In the genomic region with DNA sequence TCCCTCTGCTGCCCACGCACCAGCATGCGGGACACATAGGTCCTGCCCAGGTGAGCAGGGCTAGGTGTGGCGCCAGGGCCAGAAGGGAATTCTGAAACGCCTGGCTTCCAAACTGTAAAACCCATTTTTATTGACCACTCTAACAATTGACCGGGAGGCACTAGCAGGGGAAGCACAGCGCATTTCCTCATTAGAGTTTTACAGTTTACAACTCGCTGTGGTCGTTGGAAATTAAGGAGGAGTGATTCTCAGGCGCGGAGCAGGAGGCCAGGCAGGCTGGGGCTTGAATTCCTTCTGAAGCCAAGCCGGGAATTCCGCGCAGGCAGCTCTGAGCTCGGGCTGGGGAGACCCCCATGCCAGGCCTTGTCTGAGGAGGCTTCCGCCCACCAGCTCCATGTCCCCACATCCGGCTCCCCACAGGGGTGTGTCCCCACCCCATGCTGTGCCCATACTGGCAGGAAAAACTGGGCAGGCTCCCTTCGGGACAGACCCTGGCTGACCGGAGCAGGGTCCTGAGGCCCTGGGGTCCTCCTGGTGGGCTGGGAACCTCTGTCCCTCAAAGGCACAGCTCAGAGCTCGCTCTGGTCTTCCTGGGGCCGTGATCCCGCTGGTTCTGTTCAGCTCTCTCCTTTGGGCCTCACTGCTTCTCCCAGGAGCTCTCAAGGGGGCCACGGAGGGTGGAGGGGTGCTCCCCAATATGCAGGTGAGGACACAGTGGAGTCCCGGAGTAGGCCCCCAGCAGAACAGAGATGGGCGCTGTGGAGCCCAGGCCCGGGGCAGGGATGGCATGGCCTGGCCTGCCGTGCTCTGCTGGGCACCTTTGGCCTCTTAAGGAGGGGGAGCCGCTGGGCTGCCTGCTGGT, we compare ENCODE assay signal across 1 cellular context.
A peak's percentile ranks its signal among the peaks of the same experiment; 100 is the strongest.
TF ChIP-seq lines count a peak whose summit lies in the region.

No MANE protein-coding gene starts in this region.

TF ChIP-seq in HEK293, 187 proteins besides CTCF, POLR2A, EP300 and RAD21 (continued from another document):
- TF ChIP-seq, protein P1, sequence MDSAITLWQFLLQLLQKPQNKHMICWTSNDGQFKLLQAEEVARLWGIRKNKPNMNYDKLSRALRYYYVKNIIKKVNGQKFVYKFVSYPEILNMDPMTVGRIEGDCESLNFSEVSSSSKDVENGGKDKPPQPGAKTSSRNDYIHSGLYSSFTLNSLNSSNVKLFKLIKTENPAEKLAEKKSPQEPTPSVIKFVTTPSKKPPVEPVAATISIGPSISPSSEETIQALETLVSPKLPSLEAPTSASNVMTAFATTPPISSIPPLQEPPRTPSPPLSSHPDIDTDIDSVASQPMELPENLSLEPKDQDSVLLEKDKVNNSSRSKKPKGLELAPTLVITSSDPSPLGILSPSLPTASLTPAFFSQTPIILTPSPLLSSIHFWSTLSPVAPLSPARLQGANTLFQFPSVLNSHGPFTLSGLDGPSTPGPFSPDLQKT (IDR thresholded peaks at IDR 0.05; ENCODE audit: borderline replicate concordance, low read depth, low read length): no peak
- TF ChIP-seq ZNF830 (tag by site-specific recombination; IDR thresholded peaks at IDR 0.05; ENCODE audit: low read depth) (no peak), ZNF140 (tag by site-specific recombination; IDR thresholded peaks at IDR 0.05) (no peak), GLIS2 (tag by site-specific recombination; IDR thresholded peaks at IDR 0.05) (peak; percentile 70), OVOL3 (tag by site-specific recombination; IDR thresholded peaks at IDR 0.05) (0 out of 2 replicates have a peak, but pooled peaks have one; percentile 4), ZNF571 (tag by site-specific recombination; IDR thresholded peaks at IDR 0.05) (no peak), ZNF843 (tag by site-specific recombination; IDR thresholded peaks at IDR 0.05) (peak; percentile 36; the same call in 1 of the 2 replicates), ZNF433 (tag by site-specific recombination; IDR thresholded peaks at IDR 0.05; ENCODE audit: low read depth) (no peak), ZNF214 (tag by site-specific recombination; IDR thresholded peaks at IDR 0.05; ENCODE audit: borderline replicate concordance) (no peak), ZFP3 (tag by site-specific recombination; IDR thresholded peaks at IDR 0.05; ENCODE audit: low read depth) (no peak), ZNF776 (tag by site-specific recombination; IDR thresholded peaks at IDR 0.05; ENCODE audit: borderline replicate concordance) (no peak), IKZF3 (tag by site-specific recombination; IDR thresholded peaks at IDR 0.05) (peak; percentile 67), ZNF521 (tag by site-specific recombination; IDR thresholded peaks at IDR 0.05) (no peak), ZNF555 (tag by site-specific recombination; conservative IDR thresholded peaks at IDR 0.05) (no peak), ZIC2 (tag by site-specific recombination; IDR thresholded peaks at IDR 0.05) (no peak)
- TF ChIP-seq, protein P2, sequence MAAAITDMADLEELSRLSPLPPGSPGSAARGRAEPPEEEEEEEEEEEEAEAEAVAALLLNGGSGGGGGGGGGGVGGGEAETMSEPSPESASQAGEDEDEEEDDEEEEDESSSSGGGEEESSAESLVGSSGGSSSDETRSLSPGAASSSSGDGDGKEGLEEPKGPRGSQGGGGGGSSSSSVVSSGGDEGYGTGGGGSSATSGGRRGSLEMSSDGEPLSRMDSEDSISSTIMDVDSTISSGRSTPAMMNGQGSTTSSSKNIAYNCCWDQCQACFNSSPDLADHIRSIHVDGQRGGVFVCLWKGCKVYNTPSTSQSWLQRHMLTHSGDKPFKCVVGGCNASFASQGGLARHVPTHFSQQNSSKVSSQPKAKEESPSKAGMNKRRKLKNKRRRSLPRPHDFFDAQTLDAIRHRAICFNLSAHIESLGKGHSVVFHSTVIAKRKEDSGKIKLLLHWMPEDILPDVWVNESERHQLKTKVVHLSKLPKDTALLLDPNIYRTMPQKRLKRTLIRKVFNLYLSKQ (tag by site-specific recombination; IDR thresholded peaks at IDR 0.05; ENCODE audit: borderline replicate concordance): no peak
- TF ChIP-seq, protein P3, sequence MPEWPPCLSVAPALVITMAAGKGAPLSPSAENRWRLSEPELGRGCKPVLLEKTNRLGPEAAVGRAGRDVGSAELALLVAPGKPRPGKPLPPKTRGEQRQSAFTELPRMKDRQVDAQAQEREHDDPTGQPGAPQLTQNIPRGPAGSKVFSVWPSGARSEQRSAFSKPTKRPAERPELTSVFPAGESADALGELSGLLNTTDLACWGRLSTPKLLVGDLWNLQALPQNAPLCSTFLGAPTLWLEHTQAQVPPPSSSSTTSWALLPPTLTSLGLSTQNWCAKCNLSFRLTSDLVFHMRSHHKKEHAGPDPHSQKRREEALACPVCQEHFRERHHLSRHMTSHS (tag by site-specific recombination; IDR thresholded peaks at IDR 0.05): no peak
